ENCODE assay signal across 8 cellular contexts in genomic region chr2:137467246-137467862, GRCh38.
A peak's percentile ranks its signal among the peaks of the same experiment; 100 is the strongest.
DNase-seq lines count a peak whose midpoint lies in the region; ATAC-seq and TF ChIP-seq lines count a peak whose summit lies in the region.

No MANE protein-coding gene starts in this region.

- 20 to 21% methylated on average over 3 of the region's 3 CpGs for WGBS in esophagus squamous epithelium, 2 donors

- no peak overlapping the region for H3K9ac ChIP-seq in OCI-LY3 (ENCODE audit: low read length)
- H3K9ac ChIP-seq in parathyroid adenoma = no peak overlapping the region

- ATAC-seq in GM21367 (IDR thresholded peaks at IDR 0.05; ENCODE audit: unreplicated experiment) = peak; percentile 95
- ATAC-seq in HG03521 (IDR thresholded peaks at IDR 0.05; ENCODE audit: unreplicated experiment) = peak; percentile 85

- TF ChIP-seq CTCF in OCI-LY3 (IDR thresholded peaks at IDR 0.05; ENCODE audit: low read depth, low read length) = peak; percentile 54
- TF ChIP-seq CTCF in esophagus squamous epithelium (IDR thresholded peaks at IDR 0.05) = peak; percentile 12 to 71 (median 46)
- TF ChIP-seq CTCF in parathyroid adenoma (IDR thresholded peaks at IDR 0.05) = peak; percentile 27

- no peaks in the 10 kb centered on the region for H4K20me1 ChIP-seq in OCI-LY3 (ENCODE audit: insufficient read depth, low read length)

- no peaks in the 10 kb centered on the region for H3K9me3 ChIP-seq in OCI-LY3 (ENCODE audit: insufficient read depth, low read length)
- H3K9me3 ChIP-seq in esophagus squamous epithelium = no peaks in the 10 kb centered on the region
- H3K9me3 ChIP-seq in parathyroid adenoma (ENCODE audit: control insufficient read depth, low read length) = no peaks in the 10 kb centered on the region

- no peak overlapping the region for H3K27ac ChIP-seq in OCI-LY3 (ENCODE audit: low read length)
- H3K27ac ChIP-seq in esophagus squamous epithelium = no peak overlapping the region
- H3K27ac ChIP-seq in parathyroid adenoma = no peak overlapping the region

- no peak for TF ChIP-seq POLR2A in esophagus squamous epithelium (IDR thresholded peaks at IDR 0.05)

- H3K36me3 ChIP-seq in OCI-LY3 (replicated peaks; ENCODE audit: low read depth, low read length) (no peaks in the 10 kb centered on the region), esophagus squamous epithelium (no peaks in the 10 kb centered on the region), parathyroid adenoma (ENCODE audit: control insufficient read depth, insufficient read depth, low read length) (no peaks in the 10 kb centered on the region)

- no peak overlapping the region for H3K4me3 ChIP-seq in OCI-LY3 (ENCODE audit: low read length)
- no peak overlapping the region for H3K4me3 ChIP-seq in esophagus squamous epithelium
- H3K4me3 ChIP-seq in parathyroid adenoma (ENCODE audit: low read depth, low read length) = no peak overlapping the region

- intact Hi-C loops in esophagus squamous epithelium (cut with DNase I) = no loop called here

- H3K27me3 ChIP-seq in OCI-LY3 (ENCODE audit: low read depth, low read length) = no peaks in the 10 kb centered on the region
- no peaks in the 10 kb centered on the region for H3K27me3 ChIP-seq in esophagus squamous epithelium
- no peaks in the 10 kb centered on the region for H3K27me3 ChIP-seq in parathyroid adenoma (ENCODE audit: control insufficient read depth, insufficient read depth, low read length)

- H2AFZ ChIP-seq in OCI-LY3 (ENCODE audit: low read depth, low read length) (no peak overlapping the region), parathyroid adenoma (no peak overlapping the region)

- H3K4me1 ChIP-seq in OCI-LY3 (ENCODE audit: low read length) = no peaks in the 10 kb centered on the region
- no peaks in the 10 kb centered on the region for H3K4me1 ChIP-seq in esophagus squamous epithelium
- H3K4me1 ChIP-seq in parathyroid adenoma = no peaks in the 10 kb centered on the region

- H3K79me2 ChIP-seq in OCI-LY3 (ENCODE audit: low read length) (no peaks in the 10 kb centered on the region), parathyroid adenoma (no peaks in the 10 kb centered on the region)

- H3K4me2 ChIP-seq in OCI-LY3 (ENCODE audit: low read length) (no peak overlapping the region), parathyroid adenoma (ENCODE audit: low read length) (no peak overlapping the region)

- DNase-seq in NCI-H1092 treated with DMSO at 0.1 percent for 48 hours (lab: John Stamatoyannopoulos, UW) = peak; percentile 20
- no peak for DNase-seq in NCI-H1092 (lab: John Stamatoyannopoulos, UW)
- DNase-seq in esophagus squamous epithelium (lab: John Stamatoyannopoulos, UW) = no peak
- DNase-seq in germinal center (ENCODE audit: low spot score) = no peak
